ENCODE assay signal across 1 cellular context in genomic region chr20:3156811-3157619, GRCh38.
TF ChIP-seq lines count a peak whose summit lies in the region.

No MANE protein-coding gene starts in this region.

TF ChIP-seq in GM12878, 131 proteins besides CTCF, POLR2A, EP300 and RAD21:
- TF ChIP-seq ZZZ3 (IDR thresholded peaks at IDR 0.05; ENCODE audit: control insufficient read depth, insufficient read length, low read depth) (no peak), ESRRA (IDR thresholded peaks at IDR 0.05; ENCODE audit: low read length) (no peak), RUNX3 (IDR thresholded peaks at IDR 0.05; ENCODE audit: low read length) (peak; percentile 73; the same call in 1 of the 2 replicates), ETV6 (conservative IDR thresholded peaks at IDR 0.05 in 1 of 2, IDR thresholded peaks at IDR 0.05 in 1 of 2; ENCODE audit: borderline replicate concordance in 1 of 2, low read depth in 1 of 2) (peak in 1 of 2 experiments; percentile 26; a peak in 1 of 4 replicates), ATF7 (IDR thresholded peaks at IDR 0.05; ENCODE audit: low read depth) (peak; percentile 19; the same call in 1 of the 2 replicates), SP1 (IDR thresholded peaks at IDR 0.05; ENCODE audit: low read depth, low read length) (no peak), MEF2B (IDR thresholded peaks at IDR 0.05; ENCODE audit: partially characterized antibody, poor library complexity, severe bottlenecking) (no peak), JUNB (IDR thresholded peaks at IDR 0.05) (peak; percentile 47), BRCA1 (IDR thresholded peaks at IDR 0.05; ENCODE audit: low read depth, low read length) (no peak), SPI1 (IDR thresholded peaks at IDR 0.05; ENCODE audit: borderline replicate concordance, insufficient read depth, low read depth, low read length) (peak; percentile 71), CUX1 (IDR thresholded peaks at IDR 0.05; ENCODE audit: insufficient replicate concordance, low read depth, low read length) (no peak), TAF1 (IDR thresholded peaks at IDR 0.05; ENCODE audit: borderline replicate concordance, low read depth, low read length) (no peak)
